ENCODE assay signal across 26 cellular contexts in the genomic region with DNA sequence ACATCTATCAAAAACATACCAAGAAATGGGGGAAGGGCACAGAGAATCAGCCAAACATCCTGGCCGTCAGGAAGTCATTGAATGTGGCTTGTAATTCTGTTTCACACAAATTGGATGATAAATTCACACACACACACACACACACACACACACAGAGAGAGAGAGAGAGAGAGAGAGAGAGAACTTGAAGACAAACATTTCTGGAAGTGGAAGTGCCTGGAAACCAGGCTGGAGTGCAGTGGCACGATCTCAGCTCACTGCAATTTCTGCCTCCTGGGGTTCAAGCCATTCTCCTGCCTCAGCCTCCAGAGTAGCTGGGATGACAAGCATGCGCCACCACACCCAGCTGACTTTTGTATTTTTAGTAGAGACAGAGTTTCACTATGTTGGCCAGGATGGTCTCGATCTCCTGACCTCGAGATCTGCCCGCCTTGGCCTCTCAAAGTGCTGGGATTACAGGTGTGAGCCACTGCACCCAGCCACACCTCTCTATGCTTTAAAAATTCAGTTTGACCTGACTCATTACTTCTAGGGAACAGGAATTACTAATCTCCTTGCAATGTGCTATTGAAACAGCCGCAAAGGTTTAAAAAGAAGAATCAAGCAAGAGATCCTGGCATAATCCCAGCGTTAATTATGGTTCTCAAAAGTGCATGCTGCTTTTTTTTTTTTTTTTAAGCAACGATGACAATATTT.
A peak's percentile ranks its signal among the peaks of the same experiment; 100 is the strongest.
DNase-seq lines count a peak whose midpoint lies in the region; ATAC-seq and TF ChIP-seq lines count a peak whose summit lies in the region.
"Had no signal": no experiment of that assay in that cellular context is flagged by ENCODE, and none has a peak within 500 bp of the region (broad histone marks: within the 10 kb centered on the region; RNA-seq: fewer than 3 reads in every experiment).

No MANE protein-coding gene starts in this region.

- H3K23ac ChIP-seq in mesendoderm (ENCODE audit: low read length) = no peak overlapping the region

- intact Hi-C loops in left ventricle myocardium superior (cut with micrococcal nuclease) = no loop called here

- H3K4me2 ChIP-seq in mesendoderm (ENCODE audit: low read length) = no peak overlapping the region

- H3K9ac ChIP-seq in mesendoderm (ENCODE audit: low read length) = no peak overlapping the region

- no peak overlapping the region for H2AK5ac ChIP-seq in mesendoderm (ENCODE audit: low read length)

- no peak overlapping the region for H3K4ac ChIP-seq in mesendoderm (ENCODE audit: low read depth, low read length)

- no peak overlapping the region for H2BK120ac ChIP-seq in mesendoderm (ENCODE audit: low read depth, low read length)

- H3K56ac ChIP-seq in mesendoderm (ENCODE audit: low read length) = no peak overlapping the region

- no peaks in the 10 kb centered on the region for H3K9me3 Mint-ChIP-seq in endothelial cell (ENCODE audit: unreplicated experiment)
- H3K9me3 Mint-ChIP-seq: activated naive CD8-positive, alpha-beta T cell treated with anti-CD3 and anti-CD28 coated beads for 36 hours had no signal

- no peak overlapping the region for H2BK15ac ChIP-seq in mesendoderm (replicated peaks; ENCODE audit: low read depth)

- no peaks in the 10 kb centered on the region for H3K27me3 ChIP-seq in mesendoderm (ENCODE audit: insufficient read depth, low read length, poor library complexity)
- H3K27me3 ChIP-seq: body of pancreas, gastrocnemius medialis, SJCRH30 had no signal

- peaks cover 3% of the 10 kb centered on the region for H3K4me1 ChIP-seq in mesendoderm (ENCODE audit: control insufficient read depth, low read depth, low read length)
- H3K4me1 ChIP-seq: body of pancreas, gastrocnemius medialis, SJCRH30 had no signal

- no peaks in the 10 kb centered on the region for H3K27me3 Mint-ChIP-seq in endothelial cell (ENCODE audit: unreplicated experiment)
- H3K27me3 Mint-ChIP-seq: activated CD4-positive, alpha-beta memory T cell treated with anti-CD3 and anti-CD28 coated beads, Interleukin-2, amount 10 ng/mL, durations not matched to agents 7 days and 5 days; B cell; CD8-positive, alpha-beta memory T cell had no signal

- H4K5ac ChIP-seq in mesendoderm (ENCODE audit: low read length) = no peak overlapping the region

- no peaks in the 10 kb centered on the region for H3K36me3 ChIP-seq in mesendoderm (ENCODE audit: control insufficient read depth, insufficient read depth, low read length)
- H3K36me3 ChIP-seq: gastrocnemius medialis, SJCRH30 had no signal

- TF ChIP-seq CTCF in endothelial cell (IDR thresholded peaks at IDR 0.05; ENCODE audit: unreplicated experiment) = no peak

- H3K27ac Mint-ChIP-seq in endothelial cell (ENCODE audit: unreplicated experiment) = peak overlapping the region; percentile 33
- H3K27ac Mint-ChIP-seq: activated CD4-positive, alpha-beta memory T cell treated with anti-CD3 and anti-CD28 coated beads, Interleukin-2, amount 10 ng/mL, durations not matched to agents 7 days and 5 days; activated naive CD8-positive, alpha-beta T cell treated with anti-CD3 and anti-CD28 coated beads for 36 hours; B cell; CD8-positive, alpha-beta memory T cell; immature natural killer cell had no signal

- no peak overlapping the region for H3K18ac ChIP-seq in mesendoderm (ENCODE audit: low read length)

- peaks cover 26% of the 10 kb centered on the region for H3K4me1 Mint-ChIP-seq in endothelial cell (ENCODE audit: unreplicated experiment)
- H3K4me1 Mint-ChIP-seq: activated CD4-positive, alpha-beta memory T cell treated with anti-CD3 and anti-CD28 coated beads, Interleukin-2, amount 10 ng/mL, durations not matched to agents 7 days and 5 days; activated naive CD8-positive, alpha-beta T cell treated with anti-CD3 and anti-CD28 coated beads for 36 hours; B cell; CD8-positive, alpha-beta memory T cell; immature natural killer cell had no signal

- no peak overlapping the region for H2BK5ac ChIP-seq in mesendoderm (ENCODE audit: low read length)

- H3K4me3 ChIP-seq in mesendoderm (ENCODE audit: low read length) = no peak overlapping the region
- H3K4me3 ChIP-seq: body of pancreas, gastrocnemius medialis, SJCRH30 had no signal

- no peak overlapping the region for H4K8ac ChIP-seq in mesendoderm (ENCODE audit: low read depth, low read length)

- DNase-seq in A172 (ENCODE audit: low spot score) (peak; percentile 51), M059J (ENCODE audit: low read depth) (peak; percentile 93), endothelial cell (ENCODE audit: low spot score) (no peak), mesendoderm (peak; percentile 55), left ventricle myocardium superior (no peak), NCI-H128 (lab: John Stamatoyannopoulos, UW; ENCODE audit: unreplicated experiment) (no peak), NCI-H2196 treated with DMSO at 0.1 percent for 48 hours (lab: John Stamatoyannopoulos, UW; ENCODE audit: unreplicated experiment) (no peak)
- DNase-seq: activated CD4-positive, alpha-beta memory T cell treated with anti-CD3 and anti-CD28 coated beads, Interleukin-2, amount 10 ng/mL, durations not matched to agents 7 days and 5 days; activated effector memory CD4-positive, alpha-beta T cell treated with Interleukin-2 at 50 U/mL for 16 hours; activated naive CD8-positive, alpha-beta T cell treated with anti-CD3 and anti-CD28 coated beads for 36 hours; body of pancreas; CD8-positive, alpha-beta memory T cell; DMS153; gastrocnemius medialis; GF-D8; GOT3; hippocampal formation; immature natural killer cell; NCI-H2081 treated with DMSO at 0.1 percent for 48 hours; NK-92 treated with Interleukin-12 subunit alpha and Interleukin-12 subunit beta, amount 100 ng/mL, for 24 hours; posterior cingulate gyrus; SJCRH30 had no signal

- H3K79me1 ChIP-seq in mesendoderm (ENCODE audit: low read length) = no peaks in the 10 kb centered on the region

- no peak overlapping the region for H3K4me3 Mint-ChIP-seq in endothelial cell (ENCODE audit: unreplicated experiment)
- H3K4me3 Mint-ChIP-seq: activated CD4-positive, alpha-beta memory T cell treated with anti-CD3 and anti-CD28 coated beads, Interleukin-2, amount 10 ng/mL, durations not matched to agents 7 days and 5 days; activated naive CD8-positive, alpha-beta T cell treated with anti-CD3 and anti-CD28 coated beads for 36 hours; B cell; CD8-positive, alpha-beta memory T cell; immature natural killer cell had no signal

- ATAC-seq in left ventricle myocardium superior (no peak), HG02763 (IDR thresholded peaks at IDR 0.05; ENCODE audit: unreplicated experiment) (no peak)
- ATAC-seq: activated CD4-positive, CD25-positive, alpha-beta regulatory T cell treated with anti-CD3 and anti-CD28 coated beads, Interleukin-2, amount 50 U/mL, for 24 hours; body of pancreas; gastrocnemius medialis had no signal

- H3K27ac ChIP-seq in mesendoderm (ENCODE audit: low read depth, low read length) = no peak overlapping the region
- H3K27ac ChIP-seq: body of pancreas, gastrocnemius medialis, HL-60, SJCRH30 had no signal

- H3K36me3 Mint-ChIP-seq in endothelial cell (ENCODE audit: low read depth, unreplicated experiment) = no peaks in the 10 kb centered on the region
- H3K36me3 Mint-ChIP-seq: activated naive CD8-positive, alpha-beta T cell treated with anti-CD3 and anti-CD28 coated beads for 36 hours; CD8-positive, alpha-beta memory T cell; immature natural killer cell had no signal

- no peaks in the 10 kb centered on the region for H3K79me2 ChIP-seq in mesendoderm (ENCODE audit: control insufficient read depth, insufficient read depth, low read length)

- WGBS in mesendoderm (ENCODE audit: extremely low coverage, insufficient coverage, low lambda C conversion rate) = no CpG with 5 or more reads among the region's 9 CpGs

Comparison
In these comparisons a context has a peak if more than half of its experiments do, and no peak if none do; other contexts are left out.
1. DNase-seq: peak in A172 (single experiment), M059J (single experiment) and mesendoderm (single experiment); none in endothelial cell (single experiment), left ventricle myocardium superior (single experiment), NCI-H128 (single experiment) and NCI-H2196 treated with DMSO at 0.1 percent for 48 hours (single experiment).